Comparison of ENCODE assay signal across 12 cellular contexts in the genomic region with DNA sequence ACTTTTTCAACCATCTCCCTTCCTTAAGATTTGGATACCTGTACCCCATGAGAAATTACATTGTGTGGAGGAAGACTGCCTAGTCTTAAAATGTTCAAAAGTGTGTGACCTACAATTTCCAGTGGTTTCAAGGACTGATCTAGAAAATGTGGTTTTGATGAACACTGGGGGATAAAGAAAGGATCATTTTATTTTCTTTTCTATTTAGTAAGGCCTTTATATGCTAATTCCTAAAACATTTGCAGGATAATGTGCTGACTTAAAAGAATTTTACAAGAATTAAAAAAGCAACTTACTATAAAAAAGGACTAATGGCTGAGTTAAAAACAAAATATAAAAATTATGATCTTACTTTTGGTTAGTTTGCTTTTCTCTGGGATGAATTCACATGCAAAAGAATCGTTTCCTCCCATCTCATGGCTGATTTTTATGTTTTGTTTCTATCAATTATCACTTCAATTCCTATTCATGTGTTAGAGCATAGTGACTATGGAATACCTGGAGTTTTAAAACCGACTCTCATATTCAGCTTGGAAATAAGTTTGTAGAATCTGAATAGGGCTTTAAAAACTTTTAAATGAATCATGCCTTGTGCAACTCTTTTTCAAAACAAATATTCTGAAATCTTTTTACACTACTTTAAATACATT. TPM values are rescaled to one million over a fixed set of nuclear protein-coding genes. Genes with fewer than 3 reads are reported as not detected.
A peak's percentile ranks its signal among the peaks of the same experiment; 100 is the strongest.
DNase-seq lines count a peak whose midpoint lies in the region; ATAC-seq and TF ChIP-seq lines count a peak whose summit lies in the region.
"Had no signal": no experiment of that assay in that cellular context is flagged by ENCODE, and none has a peak within 500 bp of the region (broad histone marks: within the 10 kb centered on the region; RNA-seq: fewer than 3 reads in every experiment).

No MANE protein-coding gene starts in this region.

- DNase-seq in SK-N-MC (ENCODE audit: low read depth, low spot score): no peak
- no peak for DNase-seq in chondrocyte (ENCODE audit: low spot score)
- no peak for DNase-seq in osteocyte (ENCODE audit: extremely low spot score, unreplicated experiment)
- no peak for DNase-seq in SIG-M5 treated with dmso at 0.1 percent for 504 hours (lab: John Stamatoyannopoulos, UW; ENCODE audit: unreplicated experiment)
- DNase-seq: ACHN; Caco-2; CD4-positive, alpha-beta T cell; HCEC 1CT had no signal

- no peaks in the 10 kb centered on the region for H3K36me3 ChIP-seq in SK-N-MC (ENCODE audit: insufficient read depth, low read length)

- H3K9me3 Mint-ChIP-seq in chondrocyte (ENCODE audit: low read depth): no peaks in the 10 kb centered on the region
- H3K9me3 Mint-ChIP-seq in osteocyte (ENCODE audit: unreplicated experiment): peaks cover 2% of the 10 kb centered on the region
- H3K9me3 Mint-ChIP-seq: CD4-positive, alpha-beta T cell had no signal

- TF ChIP-seq CTCF in chondrocyte (IDR thresholded peaks at IDR 0.05) (no peak), osteocyte (IDR thresholded peaks at IDR 0.05) (no peak)

- H3K9ac ChIP-seq in SK-N-MC (ENCODE audit: insufficient read length): peak overlapping the region; percentile 12

- H3K4me3 ChIP-seq in SK-N-MC: no peak overlapping the region

- H3K36me3 Mint-ChIP-seq in chondrocyte (ENCODE audit: low read depth): peaks cover 5% of the 10 kb centered on the region
- peaks cover 3% of the 10 kb centered on the region for H3K36me3 Mint-ChIP-seq in osteocyte (ENCODE audit: unreplicated experiment)

- peak overlapping the region; percentile 14 for H3K27ac Mint-ChIP-seq in chondrocyte (ENCODE audit: unreplicated experiment)
- peak overlapping the region; percentile 73 for H3K27ac Mint-ChIP-seq in osteocyte (ENCODE audit: unreplicated experiment)
- H3K27ac Mint-ChIP-seq: CD4-positive, alpha-beta T cell had no signal

- H3K27ac ChIP-seq in SK-N-MC: peak overlapping the region; percentile 30; the same call in 1 of the 2 replicates
- H3K27ac ChIP-seq: C4-2B, HL-60 had no signal

- peaks cover 26% of the 10 kb centered on the region for H3K4me1 Mint-ChIP-seq in chondrocyte (ENCODE audit: low read depth)
- peaks cover 26% of the 10 kb centered on the region for H3K4me1 Mint-ChIP-seq in osteocyte (ENCODE audit: unreplicated experiment)

- no peak overlapping the region for H3K4me3 Mint-ChIP-seq in chondrocyte (ENCODE audit: unreplicated experiment)
- no peak overlapping the region for H3K4me3 Mint-ChIP-seq in osteocyte (ENCODE audit: unreplicated experiment)
- H3K4me3 Mint-ChIP-seq: CD4-positive, alpha-beta T cell had no signal

- no peak for ATAC-seq in HG03521 (IDR thresholded peaks at IDR 0.05; ENCODE audit: unreplicated experiment)
- ATAC-seq in GM18907 (IDR thresholded peaks at IDR 0.05; ENCODE audit: unreplicated experiment): no peak

- H3K27me3 Mint-ChIP-seq in chondrocyte (ENCODE audit: low read depth) (no peaks in the 10 kb centered on the region), osteocyte (ENCODE audit: unreplicated experiment) (no peaks in the 10 kb centered on the region)
- H3K27me3 Mint-ChIP-seq: CD4-positive, alpha-beta T cell had no signal

- H3K9me3 ChIP-seq in SK-N-MC (ENCODE audit: low read depth, low read length): no peaks in the 10 kb centered on the region
- H3K9me3 ChIP-seq: Caco-2 had no signal

RNA-seq across cellular contexts. Expression of a gene that starts 39.9 kb away (rescaled TPM):
- 97.7 to 122 TPM (median 120 TPM) in 3 replicates for total RNA-seq in chondrocyte
- total RNA-seq in osteocyte: 36.1 and 37.3 TPM in 2 replicates
